In the genomic region with DNA sequence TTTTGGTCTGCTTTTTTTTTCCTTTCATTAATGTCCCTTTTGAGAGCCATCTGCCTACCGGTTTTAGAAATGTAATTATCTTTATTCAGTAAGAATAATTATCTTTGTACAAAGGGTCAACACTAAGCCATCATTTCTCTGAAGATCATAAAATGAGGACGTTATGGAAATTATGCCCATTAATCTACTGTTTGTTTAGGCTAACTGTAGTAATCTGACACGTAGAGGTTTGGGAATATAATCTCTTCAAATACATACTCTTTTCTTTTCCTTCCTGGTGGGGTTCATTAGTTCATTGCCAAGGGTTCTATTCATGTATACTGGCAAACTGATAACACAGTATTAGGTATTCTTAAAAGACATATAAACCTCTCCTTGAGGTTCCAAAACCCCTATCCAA, we compare ENCODE assay signal across 17 cellular contexts.
"Had no signal": no experiment of that assay in that cellular context is flagged by ENCODE, and none has a peak within 500 bp of the region (broad histone marks: within the 10 kb centered on the region; RNA-seq: fewer than 3 reads in every experiment).

No MANE protein-coding gene starts in this region.

- DNase-seq: activated CD4-positive, alpha-beta T cell treated with anti-CD3 and anti-CD28 coated beads, Interleukin-2, amount 10 ng/mL, durations not matched to agents 7 days and 5 days; activated CD4-positive, CD25-positive, alpha-beta regulatory T cell treated with anti-CD3 and anti-CD28 coated beads, Interleukin-2, amount 50 U/mL, for 72 hours; activated CD8-positive, alpha-beta memory T cell treated with anti-CD3 and anti-CD28 coated beads, Interleukin-2, amount 10 ng/mL, durations not matched to agents 7 days and 5 days; activated CD8-positive, alpha-beta T cell treated with anti-CD3 and anti-CD28 coated beads for 36 hours; aorta; central memory CD4-positive, alpha-beta T cell; effector memory CD4-positive, alpha-beta T cell; foreskin melanocyte; kidney glomerular epithelial cell; left lung; naive B cell; nucleus accumbens; right lobe of liver; stimulated activated CD4-positive, alpha-beta T cell treated with anti-CD3 and anti-CD28 coated beads, Interleukin-2, amount 100 ng/mL, for 24 hours; stimulated activated naive CD8-positive, alpha-beta T cell treated with anti-CD3 and anti-CD28 coated beads, Interleukin-15, amount 100 ng/mL, for 72 hours; tibial artery; WERI-Rb-1 had no signal
